In the genomic region with DNA sequence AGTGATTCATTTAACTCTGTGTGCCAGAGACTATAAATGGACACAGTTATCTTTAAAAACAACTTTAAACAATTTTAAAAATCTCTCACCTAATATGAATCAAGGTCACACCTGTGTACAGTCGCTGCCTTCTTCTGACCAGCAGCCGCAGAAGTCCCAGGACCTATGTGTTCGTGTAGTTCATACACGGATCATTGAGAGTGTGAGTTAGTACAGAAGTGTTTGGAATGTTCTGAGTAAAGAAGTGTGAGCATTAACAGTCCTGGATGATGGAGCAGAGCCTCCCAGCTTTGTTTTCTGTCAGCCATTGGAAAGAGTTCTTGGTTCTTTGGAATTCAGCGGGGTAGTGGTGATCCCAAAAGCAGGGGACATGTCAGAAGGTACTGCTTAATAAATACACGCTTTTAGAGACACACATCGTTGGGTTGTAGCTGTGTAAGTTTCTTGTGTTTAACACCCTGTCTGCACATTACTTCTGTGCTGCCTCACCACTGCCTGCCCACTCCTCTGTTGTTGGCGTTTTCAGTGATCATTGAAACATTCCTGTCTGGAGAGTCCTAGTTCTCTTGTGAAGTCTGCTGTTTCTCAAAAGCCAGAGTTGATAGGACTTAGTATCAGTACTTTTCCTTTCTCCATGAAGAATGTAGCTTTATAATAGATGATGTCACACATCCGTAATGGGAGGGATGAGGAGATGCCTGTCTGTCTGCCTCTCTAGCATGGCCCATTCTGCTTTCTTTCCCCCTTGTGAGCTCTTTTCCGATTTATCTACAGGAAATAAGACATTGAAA, we compare ENCODE assay signal across 16 cellular contexts.
A peak's percentile ranks its signal among the peaks of the same experiment; 100 is the strongest.
DNase-seq lines count a peak whose midpoint lies in the region; ATAC-seq and TF ChIP-seq lines count a peak whose summit lies in the region.
"Had no signal": no experiment of that assay in that cellular context is flagged by ENCODE, and none has a peak within 500 bp of the region (broad histone marks: within the 10 kb centered on the region; RNA-seq: fewer than 3 reads in every experiment).

No MANE protein-coding gene starts in this region.

- H3K27ac Mint-ChIP-seq in progenitor cell of endocrine pancreas, result no peak overlapping the region
- H3K27ac Mint-ChIP-seq: activated CD4-positive, alpha-beta T cell treated with anti-CD3 and anti-CD28 coated beads for 36 hours; T-helper 1 cell treated with Interleukin-12 subunit alpha and Interleukin-12 subunit beta and Interleukin-4 antibody, amounts not matched to agents 30 μg/mL and 1 μg/mL, for 36 hours had no signal

- WGBS in transverse colon (ENCODE audit: low coverage in 1 of 2), 2 donors, result 69 to 84% methylated on average over 10 of the region's 10 CpGs

- DNase-seq in cardiac fibroblast (ENCODE audit: low read depth in 2 of 2) (peak; percentile 47 to 70), right atrium auricular region (ENCODE audit: low spot score) (no peak), transverse colon (no peak), T-helper 1 cell (no peak), progenitor cell of endocrine pancreas (ENCODE audit: low spot score, unreplicated experiment) (no peak)
- DNase-seq: activated CD4-positive, alpha-beta T cell treated with anti-CD3 and anti-CD28 coated beads for 36 hours; activated T-cell treated with anti-CD3 and anti-CD28 coated beads, Interleukin-2, amount 50 U/mL, for 4 hours; adrenal gland; effector CD8-positive, alpha-beta T cell; head of caudate nucleus; NCI-H526 had no signal

- H3K36me3 Mint-ChIP-seq in progenitor cell of endocrine pancreas (ENCODE audit: insufficient read depth), result peaks cover 15% of the 10 kb centered on the region

- H3K4me1 ChIP-seq in right atrium auricular region, result peaks cover 0 to 47% of the 10 kb centered on the region in 2 donors
- H3K4me1 ChIP-seq in muscle layer of duodenum (ENCODE audit: control insufficient read depth in 1 of 2, insufficient read depth in 2 of 2, low read length in 2 of 2), result peaks cover 0 to 41% of the 10 kb centered on the region in 2 donors
- peaks cover 0 to 23% (median 17%) of the 10 kb centered on the region in 4 donors for H3K4me1 ChIP-seq in transverse colon

- H3K9me3 ChIP-seq in right atrium auricular region (no peaks in the 10 kb centered on the region), muscle layer of duodenum (ENCODE audit: control insufficient read depth in 1 of 2, low read length in 2 of 2) (no peaks in the 10 kb centered on the region), transverse colon (no peaks in the 10 kb centered on the region)
- H3K9me3 ChIP-seq: adrenal gland had no signal

- TF ChIP-seq POLR2A in transverse colon (IDR thresholded peaks at IDR 0.05), result no peak

- H3K36me3 ChIP-seq in right atrium auricular region (peaks cover 40% of the 10 kb centered on the region), muscle layer of duodenum (ENCODE audit: control insufficient read depth in 1 of 2, insufficient read depth in 2 of 2, low read length in 2 of 2) (peaks cover 35 to 37% of the 10 kb centered on the region in 2 donors), transverse colon (peaks cover 0 to 14% (median 0%) of the 10 kb centered on the region in 4 donors)

- no peaks in the 10 kb centered on the region for H3K4me1 Mint-ChIP-seq in progenitor cell of endocrine pancreas (ENCODE audit: low read depth)
- H3K4me1 Mint-ChIP-seq: activated CD4-positive, alpha-beta T cell treated with anti-CD3 and anti-CD28 coated beads for 36 hours had no signal

- ATAC-seq in HG02981 (IDR thresholded peaks at IDR 0.05; ENCODE audit: unreplicated experiment) (no peak), GM18519 (IDR thresholded peaks at IDR 0.05; ENCODE audit: low FRiP score, unreplicated experiment) (no peak)
- ATAC-seq: activated CD4-positive, alpha-beta T cell treated with anti-CD3 and anti-CD28 coated beads for 36 hours; activated T-cell treated with anti-CD3 and anti-CD28 coated beads, Interleukin-2, amount 50 U/mL, for 4 hours; Panc1 had no signal

- TF ChIP-seq CTCF in cardiac fibroblast (IDR thresholded peaks at IDR 0.05; ENCODE audit: low read depth, low read length) (no peak), right atrium auricular region (IDR thresholded peaks at IDR 0.05) (no peak), transverse colon (IDR thresholded peaks at IDR 0.05) (no peak), progenitor cell of endocrine pancreas (IDR thresholded peaks at IDR 0.05; ENCODE audit: unreplicated experiment) (no peak)

- H3K4me3 Mint-ChIP-seq in progenitor cell of endocrine pancreas (ENCODE audit: low read depth), result no peak overlapping the region
- H3K4me3 Mint-ChIP-seq: activated CD4-positive, alpha-beta T cell treated with anti-CD3 and anti-CD28 coated beads for 36 hours; activated T-cell treated with anti-CD3 and anti-CD28 coated beads, Interleukin-2, amount 50 U/mL, for 4 hours; T-helper 1 cell treated with Interleukin-12 subunit alpha and Interleukin-12 subunit beta and Interleukin-4 antibody, amounts not matched to agents 30 μg/mL and 1 μg/mL, for 36 hours had no signal

- no peaks in the 10 kb centered on the region for H3K27me3 ChIP-seq in right atrium auricular region
- no peaks in the 10 kb centered on the region for H3K27me3 ChIP-seq in muscle layer of duodenum (ENCODE audit: low read depth, low read length)
- no peaks in the 10 kb centered on the region for H3K27me3 ChIP-seq in transverse colon
- H3K27me3 ChIP-seq: adrenal gland had no signal

- H3K4me3 ChIP-seq in cardiac fibroblast (replicated peaks in 1 of 2; ENCODE audit: low read depth in 2 of 2, low read length in 2 of 2), result no peak overlapping the region
- H3K4me3 ChIP-seq in right atrium auricular region, result no peak overlapping the region
- peak overlapping the region in 1 of 2 donors; percentile 29 for H3K4me3 ChIP-seq in muscle layer of duodenum (ENCODE audit: low read depth in 1 of 2, low read length in 2 of 2)
- no peak overlapping the region for H3K4me3 ChIP-seq in transverse colon
- H3K4me3 ChIP-seq: adrenal gland had no signal

- H3K9me3 Mint-ChIP-seq in progenitor cell of endocrine pancreas (ENCODE audit: low read depth), result no peaks in the 10 kb centered on the region
- H3K9me3 Mint-ChIP-seq: activated T-cell treated with anti-CD3 and anti-CD28 coated beads, Interleukin-2, amount 50 U/mL, for 4 hours; T-helper 1 cell treated with Interleukin-12 subunit alpha and Interleukin-12 subunit beta and Interleukin-4 antibody, amounts not matched to agents 30 μg/mL and 1 μg/mL, for 36 hours had no signal

- H3K27me3 Mint-ChIP-seq in progenitor cell of endocrine pancreas, result no peaks in the 10 kb centered on the region
- H3K27me3 Mint-ChIP-seq: activated CD4-positive, alpha-beta T cell treated with anti-CD3 and anti-CD28 coated beads for 36 hours had no signal

- peak overlapping the region; percentile 74 to 77 for H3K27ac ChIP-seq in right atrium auricular region
- peak overlapping the region; percentile 79 for H3K27ac ChIP-seq in muscle layer of duodenum (ENCODE audit: low read length)
- H3K27ac ChIP-seq in transverse colon, result peak overlapping the region; percentile 62 to 80 (median 76)

- in situ Hi-C loops in transverse colon (cut with MboI; ENCODE audit: low pct_ligation_motif_present in 1 of 4, low pct_unique_long_range_greater_than_20kb in 1 of 4, low sequenced_read_pairs in 3 of 4), result loop anchor here in 3 of 4 donors (25.0 kb wide), 2 partner anchors 262 to 687 kb away; no protein-coding TSS in a partner anchor

- TF ChIP-seq EP300 in transverse colon (IDR thresholded peaks at IDR 0.05; ENCODE audit: low read depth), result no peak

- intact Hi-C loops in transverse colon (cut with DNase I; ENCODE audit: low total_unique reads), result no loop called here

Comparison
In these comparisons a context has a peak if more than half of its experiments do, and no peak if none do; other contexts are left out.
1. DNase-seq: peak in cardiac fibroblast (2 of 2); none in right atrium auricular region (single experiment), transverse colon (single experiment), T-helper 1 cell (0 of 5) and progenitor cell of endocrine pancreas (single experiment).
2. Peak in every context shown above with its lines, with median percentiles within 50 percentile points of each other: H3K27ac ChIP-seq.